Comparison of ENCODE assay signal across 25 cellular contexts in genomic region chr13:54415753-54416366, GRCh38.
"Had no signal": no experiment of that assay in that cellular context is flagged by ENCODE, and none has a peak within 500 bp of the region (broad histone marks: within the 10 kb centered on the region; RNA-seq: fewer than 3 reads in every experiment).

No MANE protein-coding gene starts in this region.

- H3K4me3 ChIP-seq: adrenal gland, MG63, SK-N-MC had no signal

- H3K36me3 ChIP-seq: adrenal gland, MG63 had no signal

- H3K27me3 ChIP-seq: adrenal gland, MG63 had no signal

- DNase-seq: activated CD4-positive, alpha-beta memory T cell treated with anti-CD3 and anti-CD28 coated beads for 36 hours; activated CD4-positive, alpha-beta T cell treated with anti-CD3 and anti-CD28 coated beads, Interleukin-2, amount 10 ng/mL, durations not matched to agents 7 days and 5 days; activated CD4-positive, CD25-positive, alpha-beta regulatory T cell; activated CD8-positive, alpha-beta memory T cell treated with anti-CD3 and anti-CD28 coated beads for 24 hours; activated gamma-delta T cell; activated naive CD4-positive, alpha-beta T cell treated with anti-CD3 and anti-CD28 coated beads, Interleukin-2, amount 10 ng/mL, durations not matched to agents 7 days and 5 days; activated naive CD8-positive, alpha-beta T cell treated with anti-CD3 and anti-CD28 coated beads, Interleukin-2, amount 10 ng/mL, durations not matched to agents 7 days and 5 days; activated T-cell treated with anti-CD3 and anti-CD28 coated beads for 4 hours; activated T-cell treated with anti-CD3 and anti-CD28 coated beads, Interleukin-2, amount 50 U/mL, for 48 hours; adrenal gland; anterior cingulate cortex; MG63; MV-4-11; NCI-H1105; NCI-H1436; NCI-H187; NCI-H2081; NCI-H510A treated with DMSO at 0.1 percent for 48 hours; NCI-H69; PC-3; T-cell; T-helper 2 cell; T1000 had no signal

- H3K4me3 Mint-ChIP-seq: activated CD4-positive, alpha-beta memory T cell treated with anti-CD3 and anti-CD28 coated beads for 36 hours; activated CD4-positive, alpha-beta T cell treated with anti-CD3 and anti-CD28 coated beads, Interleukin-2, amount 10 ng/mL, durations not matched to agents 7 days and 5 days; activated naive CD4-positive, alpha-beta T cell treated with anti-CD3 and anti-CD28 coated beads, Interleukin-2, amount 10 ng/mL, durations not matched to agents 7 days and 5 days; activated naive CD8-positive, alpha-beta T cell treated with anti-CD3 and anti-CD28 coated beads, Interleukin-2, amount 10 ng/mL, durations not matched to agents 7 days and 5 days; activated T-helper 17 cell treated with anti-CD3 and anti-CD28 coated beads, Interleukin-2, amount 50 U/mL, for 72 hours; T-cell had no signal

- H3K4me1 Mint-ChIP-seq: activated CD4-positive, alpha-beta T cell treated with anti-CD3 and anti-CD28 coated beads, Interleukin-2, amount 10 ng/mL, durations not matched to agents 7 days and 5 days; activated naive CD4-positive, alpha-beta T cell treated with anti-CD3 and anti-CD28 coated beads, Interleukin-2, amount 10 ng/mL, durations not matched to agents 7 days and 5 days; activated naive CD8-positive, alpha-beta T cell treated with anti-CD3 and anti-CD28 coated beads, Interleukin-2, amount 10 ng/mL, durations not matched to agents 7 days and 5 days; activated T-helper 17 cell treated with anti-CD3 and anti-CD28 coated beads, Interleukin-2, amount 50 U/mL, for 72 hours; T-cell had no signal

- H3K27ac ChIP-seq: adrenal gland, SK-N-MC had no signal

- H3K9me3 ChIP-seq: adrenal gland, MG63 had no signal

- H3K27ac Mint-ChIP-seq: activated CD4-positive, alpha-beta memory T cell treated with anti-CD3 and anti-CD28 coated beads for 36 hours; activated CD4-positive, alpha-beta T cell treated with anti-CD3 and anti-CD28 coated beads, Interleukin-2, amount 10 ng/mL, durations not matched to agents 7 days and 5 days; activated naive CD4-positive, alpha-beta T cell treated with anti-CD3 and anti-CD28 coated beads, Interleukin-2, amount 10 ng/mL, durations not matched to agents 7 days and 5 days; activated naive CD8-positive, alpha-beta T cell treated with anti-CD3 and anti-CD28 coated beads, Interleukin-2, amount 10 ng/mL, durations not matched to agents 7 days and 5 days; activated T-helper 17 cell treated with anti-CD3 and anti-CD28 coated beads, Interleukin-2, amount 50 U/mL, for 72 hours; T-cell had no signal

- ATAC-seq: activated T-helper 17 cell treated with anti-CD3 and anti-CD28 coated beads, Interleukin-2, amount 50 U/mL, for 72 hours; PC-3; T-cell had no signal

- H3K27me3 Mint-ChIP-seq: activated CD4-positive, alpha-beta memory T cell treated with anti-CD3 and anti-CD28 coated beads for 36 hours; activated CD4-positive, alpha-beta T cell treated with anti-CD3 and anti-CD28 coated beads, Interleukin-2, amount 10 ng/mL, durations not matched to agents 7 days and 5 days; activated naive CD4-positive, alpha-beta T cell treated with anti-CD3 and anti-CD28 coated beads, Interleukin-2, amount 10 ng/mL, durations not matched to agents 7 days and 5 days; activated naive CD8-positive, alpha-beta T cell treated with anti-CD3 and anti-CD28 coated beads, Interleukin-2, amount 10 ng/mL, durations not matched to agents 7 days and 5 days; activated T-helper 17 cell treated with anti-CD3 and anti-CD28 coated beads, Interleukin-2, amount 50 U/mL, for 72 hours; T-cell had no signal

- H3K36me3 Mint-ChIP-seq: activated CD4-positive, alpha-beta memory T cell treated with anti-CD3 and anti-CD28 coated beads for 36 hours; activated naive CD4-positive, alpha-beta T cell treated with anti-CD3 and anti-CD28 coated beads, Interleukin-2, amount 10 ng/mL, durations not matched to agents 7 days and 5 days; activated naive CD8-positive, alpha-beta T cell treated with anti-CD3 and anti-CD28 coated beads, Interleukin-2, amount 10 ng/mL, durations not matched to agents 7 days and 5 days; T-cell had no signal

- H3K4me1 ChIP-seq: adrenal gland had no signal
